ENCODE assay signal across 17 cellular contexts in the genomic region with DNA sequence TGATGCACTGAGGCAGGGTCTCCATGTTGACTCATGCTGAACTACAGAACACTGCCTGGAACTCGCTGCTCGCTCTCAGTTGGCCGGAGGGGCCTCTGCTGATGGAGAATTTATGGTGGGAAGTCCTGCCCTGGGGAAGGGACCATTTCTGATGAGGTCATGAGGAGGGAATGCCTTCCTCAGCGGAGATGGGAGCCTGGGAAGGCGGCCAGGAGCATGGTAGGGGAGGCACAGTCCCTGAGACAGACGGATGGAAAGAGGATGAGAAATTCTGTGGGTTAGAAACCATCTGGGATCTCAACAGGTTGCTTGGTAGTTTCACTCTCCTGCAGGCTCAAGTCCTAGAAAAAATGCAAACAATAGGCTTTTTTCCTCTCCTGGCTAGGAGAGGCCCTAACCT.
DNase-seq lines count a peak whose midpoint lies in the region; ATAC-seq and TF ChIP-seq lines count a peak whose summit lies in the region.
"Had no signal": no experiment of that assay in that cellular context is flagged by ENCODE, and none has a peak within 500 bp of the region (broad histone marks: within the 10 kb centered on the region; RNA-seq: fewer than 3 reads in every experiment).

No MANE protein-coding gene starts in this region.

- no peak for ATAC-seq in HG02571 (IDR thresholded peaks at IDR 0.05; ENCODE audit: unreplicated experiment)
- ATAC-seq: A549, left colon had no signal

- no peak for TF ChIP-seq CTCF in AG04449 (IDR thresholded peaks at IDR 0.05; ENCODE audit: insufficient read depth, low read length, missing control alignments)
- no peak for TF ChIP-seq CTCF in HFF-Myc (IDR thresholded peaks at IDR 0.05; ENCODE audit: low read depth, low read length, missing control alignments)

- POLR2A ChIA-PET in AG04449 (lab: Yijun Ruan, JAX) = no interaction called here

- DNase-seq in AG04449 (ENCODE audit: low read depth, low spot score) (peak; percentile 57), HFF-Myc (ENCODE audit: extremely low read depth, low read depth) (peak; percentile 33), astrocyte of the hippocampus (ENCODE audit: low read depth, low spot score) (peak; percentile 91), left kidney (ENCODE audit: low read depth, low spot score) (peak; percentile 45), activated gamma-delta T cell (lab: John Stamatoyannopoulos, UW) (no peak), KG1 (lab: John Stamatoyannopoulos, UW) (no peak)
- DNase-seq in activated CD8-positive, alpha-beta memory T cell treated with anti-CD3 and anti-CD28 coated beads, Interleukin-2, amount 50 U/mL, for 4 hours = no peak
- DNase-seq: COR-L47; head of caudate nucleus; Karpas-422; left colon; NCI-H524; stimulated activated CD4-positive, alpha-beta T cell treated with anti-CD3 and anti-CD28 coated beads, Interleukin-2, amount 100 ng/mL, for 24 hours; stimulated activated CD8-positive, alpha-beta memory T cell treated with anti-CD3 and anti-CD28 coated beads, Interleukin-4, amount 100 ng/mL, for 48 hours had no signal

- H3K4me3 ChIP-seq in AG04449 (ENCODE audit: low read depth, low read length) (no peak overlapping the region), HFF-Myc (replicated peaks; ENCODE audit: low read depth, low read length) (no peak overlapping the region)
- H3K4me3 ChIP-seq: A549, HAP-1 had no signal

- CTCF ChIA-PET in AG04449 (lab: Yijun Ruan, JAX) = no interaction called here

Comparison
In these comparisons a context has a peak if more than half of its experiments do, and no peak if none do; other contexts are left out.
1. DNase-seq: peak in AG04449 (single experiment), HFF-Myc (single experiment), astrocyte of the hippocampus (single experiment) and left kidney (single experiment); none in activated CD8-positive, alpha-beta memory T cell treated with anti-CD3 and anti-CD28 coated beads, Interleukin-2, amount 50 U/mL, for 4 hours (single experiment), activated gamma-delta T cell (single experiment) and KG1 (single experiment).